ENCODE assay signal across 36 cellular contexts in genomic region chr14:28630100-28630499, GRCh38.
"Had no signal": no experiment of that assay in that cellular context is flagged by ENCODE, and none has a peak within 500 bp of the region (broad histone marks: within the 10 kb centered on the region; RNA-seq: fewer than 3 reads in every experiment).

No MANE protein-coding gene starts in this region.

- H3K36me3 Mint-ChIP-seq: activated naive CD4-positive, alpha-beta T cell treated with anti-CD3 and anti-CD28 coated beads, Interleukin-2, amount 50 U/mL, for 24 hours; activated naive CD8-positive, alpha-beta T cell treated with anti-CD3 and anti-CD28 coated beads for 36 hours had no signal

- H3K9me3 ChIP-seq: adrenal gland, body of pancreas, gastrocnemius medialis had no signal

- ATAC-seq: activated CD8-positive, alpha-beta T cell treated with anti-CD3 and anti-CD28 coated beads for 36 hours; activated naive CD8-positive, alpha-beta T cell treated with anti-CD3 and anti-CD28 coated beads, Interleukin-2, amount 50 U/mL, for 24 hours; activated T-cell treated with anti-CD3 and anti-CD28 coated beads, Interleukin-2, amount 50 U/mL, for 4 hours; activated T-helper 17 cell treated with anti-CD3 and anti-CD28 coated beads, Interleukin-2, amount 50 U/mL, for 72 hours; body of pancreas; effector memory CD8-positive, alpha-beta T cell; foreskin keratinocyte; gastrocnemius medialis; heart right ventricle; T-helper 17 cell had no signal

- H3K4me1 Mint-ChIP-seq: activated B cell treated with CpG ODN at 0.5 μM for 24 hours; activated CD4-positive, alpha-beta T cell treated with anti-CD3 and anti-CD28 coated beads, Interleukin-2, amount 10 ng/mL, durations not matched to agents 7 days and 5 days; activated naive CD4-positive, alpha-beta T cell treated with anti-CD3 and anti-CD28 coated beads, Interleukin-2, amount 50 U/mL, for 24 hours; activated naive CD8-positive, alpha-beta T cell treated with anti-CD3 and anti-CD28 coated beads for 36 hours; activated naive CD8-positive, alpha-beta T cell treated with anti-CD3 and anti-CD28 coated beads, Interleukin-2, amount 50 U/mL, for 24 hours; activated T-helper 17 cell treated with anti-CD3 and anti-CD28 coated beads, Interleukin-2, amount 50 U/mL, for 72 hours; T-helper 17 cell had no signal

- H3K27ac Mint-ChIP-seq: activated B cell treated with CpG ODN at 0.5 μM for 24 hours; activated CD4-positive, alpha-beta T cell treated with anti-CD3 and anti-CD28 coated beads, Interleukin-2, amount 10 ng/mL, durations not matched to agents 7 days and 5 days; activated CD8-positive, alpha-beta T cell treated with anti-CD3 and anti-CD28 coated beads for 36 hours; activated naive CD4-positive, alpha-beta T cell treated with anti-CD3 and anti-CD28 coated beads, Interleukin-2, amount 50 U/mL, for 24 hours; activated naive CD8-positive, alpha-beta T cell treated with anti-CD3 and anti-CD28 coated beads for 36 hours; activated naive CD8-positive, alpha-beta T cell treated with anti-CD3 and anti-CD28 coated beads, Interleukin-2, amount 50 U/mL, for 24 hours; activated T-helper 17 cell treated with anti-CD3 and anti-CD28 coated beads, Interleukin-2, amount 50 U/mL, for 72 hours; dendritic cell treated with granulocyte-macrophage colony-stimulating factor and Interleukin-4, amounts not matched to agents 40 ng/mL and 50 ng/mL, for 4 days; effector memory CD8-positive, alpha-beta T cell; T-helper 17 cell; T-helper 2 cell treated with Interferon-gamma antibody and Interleukin-4, amounts not matched to agents 5 μg/mL and 100 μg/mL, for 36 hours had no signal

- H3K27me3 Mint-ChIP-seq: activated B cell treated with CpG ODN at 0.5 μM for 24 hours; activated CD4-positive, alpha-beta T cell treated with anti-CD3 and anti-CD28 coated beads, Interleukin-2, amount 10 ng/mL, durations not matched to agents 7 days and 5 days; activated CD8-positive, alpha-beta T cell treated with anti-CD3 and anti-CD28 coated beads for 36 hours; activated naive CD4-positive, alpha-beta T cell treated with anti-CD3 and anti-CD28 coated beads, Interleukin-2, amount 50 U/mL, for 24 hours; activated naive CD8-positive, alpha-beta T cell treated with anti-CD3 and anti-CD28 coated beads for 36 hours; activated naive CD8-positive, alpha-beta T cell treated with anti-CD3 and anti-CD28 coated beads, Interleukin-2, amount 50 U/mL, for 24 hours; activated T-helper 17 cell treated with anti-CD3 and anti-CD28 coated beads, Interleukin-2, amount 50 U/mL, for 72 hours; dendritic cell treated with granulocyte-macrophage colony-stimulating factor and Interleukin-4, amounts not matched to agents 40 ng/mL and 50 ng/mL, for 4 days; effector memory CD8-positive, alpha-beta T cell; T-helper 17 cell had no signal

- DNase-seq: activated B cell treated with CpG ODN at 0.5 μM for 24 hours; activated CD4-positive, alpha-beta T cell treated with anti-CD3 and anti-CD28 coated beads for 1 hour; activated CD4-positive, alpha-beta T cell treated with anti-CD3 and anti-CD28 coated beads for 4 hours; activated CD4-positive, alpha-beta T cell treated with anti-CD3 and anti-CD28 coated beads, Interleukin-2, amount 10 ng/mL, durations not matched to agents 7 days and 5 days; activated CD4-positive, alpha-beta T cell treated with anti-CD3 and anti-CD28 coated beads, Interleukin-2, amount 50 U/mL, for 4 hours; activated CD8-positive, alpha-beta memory T cell treated with anti-CD3 and anti-CD28 coated beads for 24 hours; activated CD8-positive, alpha-beta T cell treated with anti-CD3 and anti-CD28 coated beads for 36 hours; activated effector memory CD4-positive, alpha-beta T cell treated with Interleukin-2 at 50 U/mL for 16 hours; activated gamma-delta T cell treated with Interleukin-2 at 50 U/mL for 16 hours; activated naive CD4-positive, alpha-beta T cell treated with Interleukin-2 at 50 U/mL for 16 hours; activated naive CD8-positive, alpha-beta T cell treated with anti-CD3 and anti-CD28 coated beads for 36 hours; activated naive CD8-positive, alpha-beta T cell treated with anti-CD3 and anti-CD28 coated beads, Interleukin-2, amount 50 U/mL, for 24 hours; activated T-cell treated with anti-CD3 and anti-CD28 coated beads, Interleukin-2, amount 50 U/mL, for 4 hours; adrenal gland; amygdala; aorta; body of pancreas; central memory CD4-positive, alpha-beta T cell; cerebellar nuclear complex; effector CD4-positive, alpha-beta T cell; effector memory CD8-positive, alpha-beta T cell; erythroblast; gastrocnemius medialis; heart right ventricle; T-helper 1 cell; T-helper 17 cell; T1000; WERI-Rb-1 had no signal

- H3K36me3 ChIP-seq: adrenal gland, cardiac muscle cell, esophagus muscularis mucosa, gastrocnemius medialis, heart right ventricle, WERI-Rb-1 had no signal

- H3K9me3 Mint-ChIP-seq: dendritic cell treated with granulocyte-macrophage colony-stimulating factor and Interleukin-4, amounts not matched to agents 40 ng/mL and 50 ng/mL, for 4 days had no signal

- H3K4me3 ChIP-seq: adrenal gland, body of pancreas, cardiac muscle cell, coronary artery, esophagus muscularis mucosa, gastrocnemius medialis, heart right ventricle had no signal

- H3K4me1 ChIP-seq: adrenal gland, body of pancreas, esophagus muscularis mucosa, foreskin keratinocyte, gastrocnemius medialis, heart right ventricle had no signal

- H3K27ac ChIP-seq: adrenal gland, body of pancreas, cardiac muscle cell, coronary artery, esophagus muscularis mucosa, foreskin keratinocyte, gastrocnemius medialis, heart right ventricle, WERI-Rb-1 had no signal

- H3K4me3 Mint-ChIP-seq: activated B cell treated with CpG ODN at 0.5 μM for 24 hours; activated CD4-positive, alpha-beta T cell treated with anti-CD3 and anti-CD28 coated beads, Interleukin-2, amount 10 ng/mL, durations not matched to agents 7 days and 5 days; activated CD8-positive, alpha-beta T cell treated with anti-CD3 and anti-CD28 coated beads for 36 hours; activated naive CD4-positive, alpha-beta T cell treated with anti-CD3 and anti-CD28 coated beads, Interleukin-2, amount 50 U/mL, for 24 hours; activated naive CD8-positive, alpha-beta T cell treated with anti-CD3 and anti-CD28 coated beads for 36 hours; activated naive CD8-positive, alpha-beta T cell treated with anti-CD3 and anti-CD28 coated beads, Interleukin-2, amount 50 U/mL, for 24 hours; activated T-cell treated with anti-CD3 and anti-CD28 coated beads, Interleukin-2, amount 50 U/mL, for 4 hours; activated T-helper 17 cell treated with anti-CD3 and anti-CD28 coated beads, Interleukin-2, amount 50 U/mL, for 72 hours; dendritic cell treated with granulocyte-macrophage colony-stimulating factor and Interleukin-4, amounts not matched to agents 40 ng/mL and 50 ng/mL, for 4 days; effector memory CD8-positive, alpha-beta T cell; T-helper 17 cell; T-helper 2 cell treated with Interferon-gamma antibody and Interleukin-4, amounts not matched to agents 5 μg/mL and 100 μg/mL, for 36 hours had no signal

- H3K27me3 ChIP-seq: adrenal gland, body of pancreas, cardiac muscle cell, esophagus muscularis mucosa, foreskin keratinocyte, gastrocnemius medialis, heart right ventricle had no signal
